ENCODE assay signal across 27 cellular contexts in the genomic region with DNA sequence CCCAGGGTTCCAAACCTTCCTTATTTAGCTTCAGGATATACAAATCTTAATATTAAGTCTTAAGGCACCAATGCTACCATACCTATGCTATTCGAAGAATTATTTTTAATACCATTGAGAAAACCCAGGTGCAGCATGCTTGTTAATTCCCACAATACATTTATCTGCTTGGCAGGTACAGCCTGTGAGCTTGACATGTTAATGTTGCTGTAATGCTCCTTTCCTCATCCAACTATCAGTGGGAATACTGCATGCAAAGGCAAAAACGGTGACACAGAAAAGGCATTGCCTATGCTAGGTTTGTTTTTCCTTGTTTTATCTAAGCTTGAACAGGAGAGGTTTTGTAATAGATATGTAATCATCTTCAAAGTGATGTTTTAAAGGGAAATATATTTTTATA.
DNase-seq lines count a peak whose midpoint lies in the region; TF ChIP-seq lines count a peak whose summit lies in the region.
"Had no signal": no experiment of that assay in that cellular context is flagged by ENCODE, and none has a peak within 500 bp of the region (broad histone marks: within the 10 kb centered on the region; RNA-seq: fewer than 3 reads in every experiment).

No MANE protein-coding gene starts in this region.

- H3K27me3 ChIP-seq in neural cell (ENCODE audit: insufficient read depth, low read depth, low read length), result no peaks in the 10 kb centered on the region
- H3K27me3 ChIP-seq: BE2C; BLaER1; BLaER1 treated with 17β-estradiol and CSF1 and Interleukin-3, amounts not matched to agents 10 nM and 100 nM had no signal

- TF ChIP-seq EP300 in neural cell (conservative IDR thresholded peaks at IDR 0.05; ENCODE audit: poor library complexity, severe bottlenecking), result peak; percentile 80

- no peaks in the 10 kb centered on the region for H4K20me1 ChIP-seq in neural cell (ENCODE audit: insufficient read depth)
- H4K20me1 ChIP-seq: BLaER1; BLaER1 treated with 17β-estradiol and CSF1 and Interleukin-3, amounts not matched to agents 10 nM and 100 nM had no signal

- no peaks in the 10 kb centered on the region for H3K36me3 ChIP-seq in neural cell (ENCODE audit: insufficient read depth, low read length)
- H3K36me3 ChIP-seq: BE2C; BLaER1; BLaER1 treated with 17β-estradiol and CSF1 and Interleukin-3, amounts not matched to agents 10 nM and 100 nM had no signal

- H3K27ac ChIP-seq in neural cell (ENCODE audit: low read length), result peak overlapping the region; percentile 7
- H3K27ac ChIP-seq: 22Rv1; A549; BLaER1; BLaER1 treated with 17β-estradiol and CSF1 and Interleukin-3, amounts not matched to agents 10 nM and 100 nM; C4-2B had no signal

- no peak overlapping the region for H2AFZ ChIP-seq in neural cell (ENCODE audit: low read depth, low read length)

- no peak overlapping the region for H3K4me3 ChIP-seq in neural cell (ENCODE audit: low read length)
- H3K4me3 ChIP-seq: A549; BLaER1; BLaER1 treated with 17β-estradiol and CSF1 and Interleukin-3, amounts not matched to agents 10 nM and 100 nM had no signal

- no peaks in the 10 kb centered on the region for H3K9me3 ChIP-seq in neural cell (ENCODE audit: low read length)
- H3K9me3 ChIP-seq: A549, BE2C, BLaER1, Caco-2 had no signal

- no peaks in the 10 kb centered on the region for H3K9me2 ChIP-seq in neural cell (ENCODE audit: insufficient read depth, low read length)

- no peaks in the 10 kb centered on the region for H3F3A ChIP-seq in neural cell (ENCODE audit: insufficient read depth, low read length, poor library complexity, severe bottlenecking)

- TF ChIP-seq CTCF in neural cell (IDR thresholded peaks at IDR 0.05; ENCODE audit: poor library complexity, severe bottlenecking), result no peak

- TF ChIP-seq RAD21 in neural cell (conservative IDR thresholded peaks at IDR 0.05), result peak; percentile 30

- H3K4me2 ChIP-seq in neural cell (ENCODE audit: low read length), result no peak overlapping the region
- H3K4me2 ChIP-seq: A549; BLaER1; BLaER1 treated with 17β-estradiol and CSF1 and Interleukin-3, amounts not matched to agents 10 nM and 100 nM had no signal

- H3K79me2 ChIP-seq in neural cell (replicated peaks; ENCODE audit: insufficient read depth, low read length), result no peaks in the 10 kb centered on the region

- no peak overlapping the region for H3K9ac ChIP-seq in neural cell (ENCODE audit: low read length)
- H3K9ac ChIP-seq: BLaER1; BLaER1 treated with 17β-estradiol and CSF1 and Interleukin-3, amounts not matched to agents 10 nM and 100 nM had no signal

- no peak for DNase-seq in ecto neural progenitor cell (ENCODE audit: low spot score)
- DNase-seq: 8988T; ACHN; AML-193; BE2C; C1 segment of cervical spinal cord; Caco-2; Calu3; CD4-positive, alpha-beta memory T cell; CD4-positive, alpha-beta T cell; CD4-positive, CD25-positive, alpha-beta regulatory T cell; CD8-positive, alpha-beta memory T cell; CD8-positive, alpha-beta T cell; COR-L47; DMS 273 treated with DMSO at 0.1 percent for 48 hours; DMS153; DMS53; DMS79; DMS79 treated with DMSO at 0.1 percent for 48 hours; DND-41; EL had no signal

TF ChIP-seq in neural cell, 6 proteins besides CTCF, POLR2A, EP300 and RAD21:
- TF ChIP-seq MXI1 (conservative IDR thresholded peaks at IDR 0.05; ENCODE audit: poor library complexity, severe bottlenecking) (no peak), EZH2 (IDR thresholded peaks at IDR 0.05; ENCODE audit: borderline replicate concordance, insufficient read depth, low read length, poor library complexity, severe bottlenecking) (no peak), TAF1 (IDR thresholded peaks at IDR 0.05; ENCODE audit: low read depth) (no peak), POLR2AphosphoS5 (IDR thresholded peaks at IDR 0.05) (peak; percentile 76), SMC3 (conservative IDR thresholded peaks at IDR 0.05; ENCODE audit: poor library complexity) (peak; percentile 19)
- TF ChIP-seq, protein P1, sequence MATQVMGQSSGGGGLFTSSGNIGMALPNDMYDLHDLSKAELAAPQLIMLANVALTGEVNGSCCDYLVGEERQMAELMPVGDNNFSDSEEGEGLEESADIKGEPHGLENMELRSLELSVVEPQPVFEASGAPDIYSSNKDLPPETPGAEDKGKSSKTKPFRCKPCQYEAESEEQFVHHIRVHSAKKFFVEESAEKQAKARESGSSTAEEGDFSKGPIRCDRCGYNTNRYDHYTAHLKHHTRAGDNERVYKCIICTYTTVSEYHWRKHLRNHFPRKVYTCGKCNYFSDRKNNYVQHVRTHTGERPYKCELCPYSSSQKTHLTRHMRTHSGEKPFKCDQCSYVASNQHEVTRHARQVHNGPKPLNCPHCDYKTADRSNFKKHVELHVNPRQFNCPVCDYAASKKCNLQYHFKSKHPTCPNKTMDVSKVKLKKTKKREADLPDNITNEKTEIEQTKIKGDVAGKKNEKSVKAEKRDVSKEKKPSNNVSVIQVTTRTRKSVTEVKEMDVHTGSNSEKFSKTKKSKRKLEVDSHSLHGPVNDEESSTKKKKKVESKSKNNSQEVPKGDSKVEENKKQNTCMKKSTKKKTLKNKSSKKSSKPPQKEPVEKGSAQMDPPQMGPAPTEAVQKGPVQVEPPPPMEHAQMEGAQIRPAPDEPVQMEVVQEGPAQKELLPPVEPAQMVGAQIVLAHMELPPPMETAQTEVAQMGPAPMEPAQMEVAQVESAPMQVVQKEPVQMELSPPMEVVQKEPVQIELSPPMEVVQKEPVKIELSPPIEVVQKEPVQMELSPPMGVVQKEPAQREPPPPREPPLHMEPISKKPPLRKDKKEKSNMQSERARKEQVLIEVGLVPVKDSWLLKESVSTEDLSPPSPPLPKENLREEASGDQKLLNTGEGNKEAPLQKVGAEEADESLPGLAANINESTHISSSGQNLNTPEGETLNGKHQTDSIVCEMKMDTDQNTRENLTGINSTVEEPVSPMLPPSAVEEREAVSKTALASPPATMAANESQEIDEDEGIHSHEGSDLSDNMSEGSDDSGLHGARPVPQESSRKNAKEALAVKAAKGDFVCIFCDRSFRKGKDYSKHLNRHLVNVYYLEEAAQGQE (IDR thresholded peaks at IDR 0.05; ENCODE audit: borderline replicate concordance), result peak; percentile 96
TF ChIP-seq in neural cell: peak in this region for 3.
